ENCODE assay signal across 24 cellular contexts in genomic region chr2:97676620-97677019, GRCh38. TPM values are rescaled to one million over a fixed set of nuclear protein-coding genes. Genes with fewer than 3 reads are reported as not detected.
DNase-seq lines count a peak whose midpoint lies in the region; ATAC-seq and TF ChIP-seq lines count a peak whose summit lies in the region.
"Had no signal": no experiment of that assay in that cellular context is flagged by ENCODE, and none has a peak within 500 bp of the region (broad histone marks: within the 10 kb centered on the region; RNA-seq: fewer than 3 reads in every experiment).

No MANE protein-coding gene starts in this region.

- intact Hi-C loops in activated CD8-positive, alpha-beta T cell treated with anti-CD3 and anti-CD28 coated beads for 36 hours (cut with micrococcal nuclease): no loop called here
- intact Hi-C loops in right lobe of liver (cut with DNase I) (no loop called here), dorsolateral prefrontal cortex (cut with DNase I) (no loop called here)

- POLR2A ChIA-PET in activated CD8-positive, alpha-beta T cell treated with anti-CD3 and anti-CD28 coated beads for 36 hours (lab: Charles Lee): interaction anchor here (0.9 to 4.2 kb wide), 4 partner anchors 12 to 21 kb away, joined by 3 to 24 read pairs (median 4); partner anchors contain the start of gene ACTR1B

- H3K27me3 Mint-ChIP-seq in activated CD8-positive, alpha-beta memory T cell treated with anti-CD3 and anti-CD28 coated beads, Interleukin-2, amount 10 ng/mL, durations not matched to agents 7 days and 5 days: peaks cover 3% of the 10 kb centered on the region
- peaks cover 1% of the 10 kb centered on the region for H3K27me3 Mint-ChIP-seq in activated CD8-positive, alpha-beta T cell treated with anti-CD3 and anti-CD28 coated beads for 36 hours
- H3K27me3 Mint-ChIP-seq in activated naive CD8-positive, alpha-beta T cell treated with anti-CD3 and anti-CD28 coated beads, Interleukin-2, amount 50 U/mL, for 24 hours: no peaks in the 10 kb centered on the region
- H3K27me3 Mint-ChIP-seq: CD4-positive, CD25-positive, alpha-beta regulatory T cell had no signal

- no peaks in the 10 kb centered on the region for H3K4me1 ChIP-seq in right lobe of liver
- H3K4me1 ChIP-seq: BLaER1 had no signal

- TF ChIP-seq POLR2A in right lobe of liver (IDR thresholded peaks at IDR 0.05): no peak

- H3K4me1 Mint-ChIP-seq in activated CD8-positive, alpha-beta memory T cell treated with anti-CD3 and anti-CD28 coated beads, Interleukin-2, amount 10 ng/mL, durations not matched to agents 7 days and 5 days: peaks cover 35% of the 10 kb centered on the region
- H3K4me1 Mint-ChIP-seq in activated CD8-positive, alpha-beta T cell treated with anti-CD3 and anti-CD28 coated beads for 36 hours (ENCODE audit: low read depth): peaks cover 31% of the 10 kb centered on the region
- H3K4me1 Mint-ChIP-seq in activated naive CD8-positive, alpha-beta T cell treated with anti-CD3 and anti-CD28 coated beads, Interleukin-2, amount 50 U/mL, for 24 hours: peaks cover 48% of the 10 kb centered on the region

- TF ChIP-seq CTCF in activated CD8-positive, alpha-beta T cell treated with anti-CD3 and anti-CD28 coated beads for 36 hours (IDR thresholded peaks at IDR 0.05): no peak
- TF ChIP-seq CTCF in right lobe of liver (IDR thresholded peaks at IDR 0.05) (no peak), dorsolateral prefrontal cortex (IDR thresholded peaks at IDR 0.05 in 54 of 56, conservative IDR thresholded peaks at IDR 0.05 in 2 of 56; ENCODE audit: low read depth in 1 of 56, partially characterized antibody in 56 of 56) (no peak)

- no peaks in the 10 kb centered on the region for H3K9me3 ChIP-seq in right lobe of liver

- no peaks in the 10 kb centered on the region for H3K36me3 ChIP-seq in right lobe of liver
- H3K36me3 ChIP-seq: BLaER1 had no signal

- H3K27me3 ChIP-seq in right lobe of liver (no peaks in the 10 kb centered on the region), dorsolateral prefrontal cortex (no peaks in the 10 kb centered on the region)
- H3K27me3 ChIP-seq: BLaER1 had no signal

- H3K9me3 Mint-ChIP-seq in activated CD8-positive, alpha-beta memory T cell treated with anti-CD3 and anti-CD28 coated beads, Interleukin-2, amount 10 ng/mL, durations not matched to agents 7 days and 5 days (ENCODE audit: low read depth): no peaks in the 10 kb centered on the region
- no peaks in the 10 kb centered on the region for H3K9me3 Mint-ChIP-seq in activated CD8-positive, alpha-beta T cell treated with anti-CD3 and anti-CD28 coated beads for 36 hours
- no peaks in the 10 kb centered on the region for H3K9me3 Mint-ChIP-seq in activated naive CD8-positive, alpha-beta T cell treated with anti-CD3 and anti-CD28 coated beads, Interleukin-2, amount 50 U/mL, for 24 hours

- no CpG with 5 or more reads among the region's 1 CpG for WGBS in right lobe of liver (ENCODE audit: insufficient coverage, low coverage, low lambda C conversion rate, missing lambda C conversion rate)

- H3K27ac Mint-ChIP-seq in activated CD8-positive, alpha-beta memory T cell treated with anti-CD3 and anti-CD28 coated beads, Interleukin-2, amount 10 ng/mL, durations not matched to agents 7 days and 5 days: no peak overlapping the region
- H3K27ac Mint-ChIP-seq in activated CD8-positive, alpha-beta T cell treated with anti-CD3 and anti-CD28 coated beads for 36 hours: no peak overlapping the region
- H3K27ac Mint-ChIP-seq in activated naive CD8-positive, alpha-beta T cell treated with anti-CD3 and anti-CD28 coated beads, Interleukin-2, amount 50 U/mL, for 24 hours: no peak overlapping the region
- H3K27ac Mint-ChIP-seq: CD4-positive, CD25-positive, alpha-beta regulatory T cell had no signal

- no peak for DNase-seq in activated CD8-positive, alpha-beta memory T cell treated with anti-CD3 and anti-CD28 coated beads, Interleukin-2, amount 10 ng/mL, durations not matched to agents 7 days and 5 days
- no peak for DNase-seq in activated CD8-positive, alpha-beta memory T cell treated with anti-CD3 and anti-CD28 coated beads, Interleukin-2, amount 50 U/mL, for 4 hours
- peak; percentile 22 for DNase-seq in activated CD8-positive, alpha-beta T cell treated with anti-CD3 and anti-CD28 coated beads for 36 hours
- no peak for DNase-seq in activated naive CD8-positive, alpha-beta T cell treated with anti-CD3 and anti-CD28 coated beads, Interleukin-2, amount 50 U/mL, for 24 hours
- no peak for DNase-seq in stimulated activated naive CD8-positive, alpha-beta T cell treated with anti-CD3 and anti-CD28 coated beads, Interleukin-15, Interleukin-2, amounts not matched to agents 100 U/mL and 50 U/mL, for 24 hours
- DNase-seq in germinal center (ENCODE audit: low spot score): no peak
- no peak for DNase-seq in right lobe of liver
- no peak for DNase-seq in dorsolateral prefrontal cortex
- DNase-seq: DMS153, GM23248, H7, Karpas-422, NCI-H1417 treated with DMSO at 0.1 percent for 48 hours, NCI-H187, NCI-H2081 treated with DMSO at 0.1 percent for 48 hours, NCI-H446 treated with DMSO at 0.1 percent for 48 hours, NCI-H526, SHP77 had no signal

- no peak overlapping the region for H3K4me3 Mint-ChIP-seq in activated CD8-positive, alpha-beta memory T cell treated with anti-CD3 and anti-CD28 coated beads, Interleukin-2, amount 10 ng/mL, durations not matched to agents 7 days and 5 days
- no peak overlapping the region for H3K4me3 Mint-ChIP-seq in activated CD8-positive, alpha-beta T cell treated with anti-CD3 and anti-CD28 coated beads for 36 hours
- H3K4me3 Mint-ChIP-seq in activated naive CD8-positive, alpha-beta T cell treated with anti-CD3 and anti-CD28 coated beads, Interleukin-2, amount 50 U/mL, for 24 hours: no peak overlapping the region
- H3K4me3 Mint-ChIP-seq: CD4-positive, CD25-positive, alpha-beta regulatory T cell had no signal

- H3K4me3 ChIP-seq in right lobe of liver (no peak overlapping the region), dorsolateral prefrontal cortex (no peak overlapping the region)
- H3K4me3 ChIP-seq: BLaER1, GM23248 had no signal

- no peaks in the 10 kb centered on the region for H3K36me3 Mint-ChIP-seq in activated CD8-positive, alpha-beta memory T cell treated with anti-CD3 and anti-CD28 coated beads, Interleukin-2, amount 10 ng/mL, durations not matched to agents 7 days and 5 days
- peaks cover 2% of the 10 kb centered on the region for H3K36me3 Mint-ChIP-seq in activated CD8-positive, alpha-beta T cell treated with anti-CD3 and anti-CD28 coated beads for 36 hours (ENCODE audit: low read depth)
- H3K36me3 Mint-ChIP-seq in activated naive CD8-positive, alpha-beta T cell treated with anti-CD3 and anti-CD28 coated beads, Interleukin-2, amount 50 U/mL, for 24 hours (ENCODE audit: low read depth): peaks cover 8% of the 10 kb centered on the region

- no peak overlapping the region for H3K27ac ChIP-seq in right lobe of liver
- no peak overlapping the region for H3K27ac ChIP-seq in dorsolateral prefrontal cortex
- H3K27ac ChIP-seq: BLaER1, GM23248, RWPE1 had no signal

- CTCF ChIA-PET in activated CD8-positive, alpha-beta memory T cell treated with anti-CD3 and anti-CD28 coated beads, Interleukin-2, amount 10 ng/mL, durations not matched to agents 7 days and 5 days (lab: Charles Lee): interaction anchor here (0.6 to 3.0 kb wide), 5 partner anchors 8 to 23 kb away, joined by 3 to 9 read pairs (median 7); partner anchors contain the start of gene ACTR1B
- CTCF ChIA-PET in activated CD8-positive, alpha-beta T cell treated with anti-CD3 and anti-CD28 coated beads for 36 hours (lab: Charles Lee): interaction anchor here (1.2 to 3.4 kb wide), 4 partner anchors 13 to 86 kb away, joined by 4 to 27 read pairs (median 12); partner anchors contain the start of gene ACTR1B

- ATAC-seq in activated CD8-positive, alpha-beta memory T cell treated with anti-CD3 and anti-CD28 coated beads, Interleukin-2, amount 10 ng/mL, durations not matched to agents 7 days and 5 days: peak; percentile 61
- ATAC-seq in activated CD8-positive, alpha-beta T cell treated with anti-CD3 and anti-CD28 coated beads for 36 hours: peak; percentile 60
- ATAC-seq in activated naive CD8-positive, alpha-beta T cell treated with anti-CD3 and anti-CD28 coated beads, Interleukin-2, amount 50 U/mL, for 24 hours: peak; percentile 41
- peak; percentile 44 for ATAC-seq in stimulated activated naive CD8-positive, alpha-beta T cell treated with anti-CD3 and anti-CD28 coated beads, Interleukin-15, Interleukin-2, amounts not matched to agents 100 U/mL and 50 U/mL, for 24 hours
- ATAC-seq in right lobe of liver: no peak
- ATAC-seq: HepG2, Panc1 had no signal

RNA-seq across cellular contexts. Expression of gene C2orf92, which starts 7.1 kb away (rescaled TPM):
- 1 to 10 TPM; 7.3 to 8.4 TPM for total RNA-seq in activated CD8-positive, alpha-beta memory T cell treated with anti-CD3 and anti-CD28 coated beads, Interleukin-2, amount 10 ng/mL, durations not matched to agents 7 days and 5 days
- total RNA-seq in activated CD8-positive, alpha-beta T cell treated with anti-CD3 and anti-CD28 coated beads for 36 hours: 10 to 100 TPM in 1 of 2 experiments, 1 to 10 TPM in 1; 6.8 to 11.7 TPM
- total RNA-seq in right lobe of liver (10 to 100 TPM in 1 of 6 experiments, 1 to 10 TPM in 5; 2.0 to 12.8 (median 4.4) TPM), dorsolateral prefrontal cortex (10 to 100 TPM; 12.6 to 51.2 (median 25.2) TPM)

RNA-seq across cellular contexts. Expression of gene ACTR1B, which starts 12.8 kb away (rescaled TPM):
- 10 to 100 TPM; 87.4 to 94.3 TPM for total RNA-seq in activated CD8-positive, alpha-beta memory T cell treated with anti-CD3 and anti-CD28 coated beads, Interleukin-2, amount 10 ng/mL, durations not matched to agents 7 days and 5 days
- total RNA-seq in activated CD8-positive, alpha-beta T cell treated with anti-CD3 and anti-CD28 coated beads for 36 hours: 100 to 1,000 TPM; 143 to 150 TPM
- total RNA-seq in right lobe of liver (10 to 100 TPM; 32.3 to 44.4 (median 35.1) TPM), dorsolateral prefrontal cortex (100 to 1,000 TPM in 113 of 120 experiments, 10 to 100 TPM in 7; 72.4 to 175 (median 133) TPM)

RNA-seq across cellular contexts. Expression of gene COX5B, which starts 30.8 kb away (rescaled TPM):
- total RNA-seq in activated CD8-positive, alpha-beta memory T cell treated with anti-CD3 and anti-CD28 coated beads, Interleukin-2, amount 10 ng/mL, durations not matched to agents 7 days and 5 days: 100 to 1,000 TPM; 206 to 236 TPM
- total RNA-seq in activated CD8-positive, alpha-beta T cell treated with anti-CD3 and anti-CD28 coated beads for 36 hours: 100 to 1,000 TPM; 233 to 238 TPM
- total RNA-seq in right lobe of liver: 100 to 1,000 TPM; 153 to 318 (median 197) TPM
- total RNA-seq in dorsolateral prefrontal cortex: 100 to 1,000 TPM; 245 to 509 (median 381) TPM

RNA-seq across cellular contexts. Expression of gene ZAP70, which starts 36.8 kb away (rescaled TPM):
- 100 to 1,000 TPM; 286 to 338 TPM for total RNA-seq in activated CD8-positive, alpha-beta memory T cell treated with anti-CD3 and anti-CD28 coated beads, Interleukin-2, amount 10 ng/mL, durations not matched to agents 7 days and 5 days
- 100 to 1,000 TPM; 218 TPM for total RNA-seq in activated CD8-positive, alpha-beta T cell treated with anti-CD3 and anti-CD28 coated beads for 36 hours
- 1 to 10 TPM in 4 of 6 experiments, under 1 TPM in 2; 0.74 to 2.1 (median 1.4) TPM for total RNA-seq in right lobe of liver
- 1 to 10 TPM in 79 of 120 experiments, under 1 TPM in 41; 0.23 to 5.1 (median 1.3) TPM for total RNA-seq in dorsolateral prefrontal cortex
- total RNA-seq: GM23248, SK-MEL-5 had no signal

Comparison
In these comparisons a context has a peak if more than half of its experiments do, and no peak if none do; other contexts are left out.
1. ATAC-seq: peak in activated CD8-positive, alpha-beta memory T cell treated with anti-CD3 and anti-CD28 coated beads, Interleukin-2, amount 10 ng/mL, durations not matched to agents 7 days and 5 days (single experiment), activated CD8-positive, alpha-beta T cell treated with anti-CD3 and anti-CD28 coated beads for 36 hours (single experiment), activated naive CD8-positive, alpha-beta T cell treated with anti-CD3 and anti-CD28 coated beads, Interleukin-2, amount 50 U/mL, for 24 hours (single experiment) and stimulated activated naive CD8-positive, alpha-beta T cell treated with anti-CD3 and anti-CD28 coated beads, Interleukin-15, Interleukin-2, amounts not matched to agents 100 U/mL and 50 U/mL, for 24 hours (single experiment); none in right lobe of liver (0 of 4).